9 cellular contexts compared by ENCODE assay signal in the genomic region with DNA sequence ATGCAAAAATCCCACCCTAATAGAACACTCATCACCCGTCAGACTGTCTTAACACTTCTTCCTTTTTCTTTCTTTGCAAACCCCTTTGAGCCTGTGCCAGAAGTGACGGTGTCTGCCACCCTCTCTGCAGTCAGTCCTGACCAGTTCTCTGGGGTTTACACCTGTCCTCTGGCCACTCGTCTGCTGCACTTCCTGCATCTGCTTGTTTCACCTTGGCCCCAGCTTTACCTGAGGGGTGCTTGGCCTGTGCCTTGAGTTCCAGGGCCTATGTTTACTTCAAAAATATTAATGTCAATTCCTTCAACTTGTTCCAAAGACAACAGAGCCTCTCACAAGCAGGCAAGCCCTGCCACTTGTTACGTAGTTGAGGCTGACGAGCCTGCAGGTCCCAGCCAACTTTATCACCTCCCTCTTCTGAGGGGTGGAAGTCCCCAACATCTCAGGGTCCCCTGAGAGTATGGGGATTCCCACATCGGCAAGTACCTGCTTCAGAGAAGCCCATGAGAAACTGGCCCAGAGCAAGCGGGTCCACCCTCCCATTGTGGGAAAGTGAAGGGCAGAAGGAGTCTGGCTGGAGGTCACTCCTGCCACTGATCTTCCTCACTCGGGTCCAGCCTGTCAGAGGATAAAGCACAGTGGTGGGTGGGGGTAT.
A peak's percentile ranks its signal among the peaks of the same experiment; 100 is the strongest.
DNase-seq lines count a peak whose midpoint lies in the region; ATAC-seq and TF ChIP-seq lines count a peak whose summit lies in the region.
"Had no signal": no experiment of that assay in that cellular context is flagged by ENCODE, and none has a peak within 500 bp of the region (broad histone marks: within the 10 kb centered on the region; RNA-seq: fewer than 3 reads in every experiment).

No MANE protein-coding gene starts in this region.

- H3K27me3 ChIP-seq in lung (ENCODE audit: control insufficient read depth, insufficient read depth) (no peaks in the 10 kb centered on the region), left ventricle myocardium inferior (ENCODE audit: low read depth) (peaks cover 31% of the 10 kb centered on the region)

- 48 to 70% methylated on average over 8 of the region's 8 CpGs for WGBS in lung, 2 donors

- H3K36me3 ChIP-seq in lung (ENCODE audit: control insufficient read depth in 2 of 2, insufficient read depth in 2 of 2, low read length in 2 of 2) (no peaks in the 10 kb centered on the region), left ventricle myocardium inferior (no peaks in the 10 kb centered on the region)

- H3K9me3 ChIP-seq in lung (ENCODE audit: control insufficient read depth in 2 of 2, insufficient read depth in 1 of 2, low read length in 1 of 2): no peaks in the 10 kb centered on the region
- no peaks in the 10 kb centered on the region for H3K9me3 ChIP-seq in left ventricle myocardium inferior (replicated peaks)

- DNase-seq in lung (ENCODE audit: low spot score) (peak; percentile 39), left ventricle myocardium inferior (no peak), NCI-H187 treated with DMSO at 0.1 percent for 48 hours (lab: John Stamatoyannopoulos, UW) (no peak), DMS153 treated with DMSO at 0.1 percent for 48 hours (lab: John Stamatoyannopoulos, UW; ENCODE audit: unreplicated experiment) (no peak)
- DNase-seq in activated CD8-positive, alpha-beta memory T cell treated with anti-CD3 and anti-CD28 coated beads, Interleukin-2, amount 50 U/mL, for 48 hours: no peak
- DNase-seq: NCI-H510A treated with DMSO at 0.1 percent for 48 hours had no signal

- peak; percentile 37 for TF ChIP-seq POLR2A in GM18505 (IDR thresholded peaks at IDR 0.05; ENCODE audit: borderline replicate concordance, extremely low read depth, insufficient read depth, insufficient read length)

- intact Hi-C loops in left ventricle myocardium inferior (cut with micrococcal nuclease): no loop called here

- TF ChIP-seq CTCF in lung (IDR thresholded peaks at IDR 0.05; ENCODE audit: control extremely low read depth, extremely low read depth) (no peak), left ventricle myocardium inferior (IDR thresholded peaks at IDR 0.05; ENCODE audit: borderline replicate concordance) (no peak)

- ATAC-seq in GM18505 (IDR thresholded peaks at IDR 0.05; ENCODE audit: unreplicated experiment): no peak
- peak; percentile 48 for ATAC-seq in GM21360 (IDR thresholded peaks at IDR 0.05; ENCODE audit: unreplicated experiment)
- ATAC-seq in HG03196 (IDR thresholded peaks at IDR 0.05; ENCODE audit: unreplicated experiment): peak; percentile 47
- ATAC-seq in lung (ENCODE audit: insufficient read depth, low FRiP score): peak; percentile 8

- H3K4me3 ChIP-seq in lung (no peak overlapping the region), left ventricle myocardium inferior (no peak overlapping the region)

- H3K27ac ChIP-seq in lung (ENCODE audit: low read depth in 1 of 2, low read length in 1 of 2): no peak overlapping the region
- no peak overlapping the region for H3K27ac ChIP-seq in left ventricle myocardium inferior (replicated peaks)

- H3K4me1 ChIP-seq in lung (ENCODE audit: control insufficient read depth in 2 of 2, insufficient read depth in 2 of 2, low read length in 2 of 2) (no peaks in the 10 kb centered on the region), left ventricle myocardium inferior (no peaks in the 10 kb centered on the region)
